In genomic region chr16:24218299-24218698, GRCh38 we compare ENCODE assay signal across 32 cellular contexts. TPM values are rescaled to one million over a fixed set of nuclear protein-coding genes. Genes with fewer than 3 reads are reported as not detected.
"Had no signal": no experiment of that assay in that cellular context is flagged by ENCODE, and none has a peak within 500 bp of the region (broad histone marks: within the 10 kb centered on the region; RNA-seq: fewer than 3 reads in every experiment).

No MANE protein-coding gene starts in this region.

- H3K4me1 Mint-ChIP-seq: activated B cell treated with CpG ODN at 0.5 μM for 24 hours; activated naive CD4-positive, alpha-beta T cell treated with anti-CD3 and anti-CD28 coated beads, Interleukin-2, amount 50 U/mL, for 24 hours; activated naive CD8-positive, alpha-beta T cell treated with anti-CD3 and anti-CD28 coated beads for 36 hours; activated naive CD8-positive, alpha-beta T cell treated with anti-CD3 and anti-CD28 coated beads, Interleukin-2, amount 50 U/mL, for 24 hours had no signal

- H3K4me3 ChIP-seq: adrenal gland, body of pancreas, esophagus muscularis mucosa, gastrocnemius medialis, heart left ventricle had no signal

- DNase-seq: activated B cell treated with CpG ODN at 0.5 μM for 24 hours; activated CD4-positive, alpha-beta T cell treated with anti-CD3 and anti-CD28 coated beads for 48 hours; activated CD4-positive, alpha-beta T cell treated with anti-CD3 and anti-CD28 coated beads, Interleukin-2, amount 50 U/mL, for 1 hour; activated CD4-positive, alpha-beta T cell treated with anti-CD3 and anti-CD28 coated beads, Interleukin-2, amount 50 U/mL, for 48 hours; activated CD8-positive, alpha-beta memory T cell treated with anti-CD3 and anti-CD28 coated beads for 24 hours; activated CD8-positive, alpha-beta T cell treated with anti-CD3 and anti-CD28 coated beads for 36 hours; activated effector memory CD4-positive, alpha-beta T cell treated with anti-CD3 and anti-CD28 coated beads, Interleukin-2, amount 50 U/mL, for 16 hours; activated naive CD4-positive, alpha-beta T cell treated with anti-CD3 and anti-CD28 coated beads for 36 hours; activated naive CD8-positive, alpha-beta T cell treated with anti-CD3 and anti-CD28 coated beads for 36 hours; activated naive CD8-positive, alpha-beta T cell treated with anti-CD3 and anti-CD28 coated beads, Interleukin-2, amount 50 U/mL, for 24 hours; activated T-cell treated with anti-CD3 and anti-CD28 coated beads, Interleukin-2, amount 50 U/mL, for 4 hours; adrenal gland; amygdala; aorta; body of pancreas; cortex of kidney; dermis blood vessel endothelial cell; effector CD4-positive, alpha-beta T cell; effector memory CD8-positive, alpha-beta T cell; foreskin keratinocyte; gastrocnemius medialis; glutamatergic neuron; heart left ventricle; T1000; WERI-Rb-1 had no signal

- FAIRE-seq: colon had no signal

- H3K4me3 Mint-ChIP-seq: activated B cell treated with CpG ODN at 0.5 μM for 24 hours; activated CD8-positive, alpha-beta T cell treated with anti-CD3 and anti-CD28 coated beads for 36 hours; activated naive CD4-positive, alpha-beta T cell treated with anti-CD3 and anti-CD28 coated beads for 36 hours; activated naive CD4-positive, alpha-beta T cell treated with anti-CD3 and anti-CD28 coated beads, Interleukin-2, amount 50 U/mL, for 24 hours; activated naive CD8-positive, alpha-beta T cell treated with anti-CD3 and anti-CD28 coated beads for 36 hours; activated naive CD8-positive, alpha-beta T cell treated with anti-CD3 and anti-CD28 coated beads, Interleukin-2, amount 50 U/mL, for 24 hours; activated T-cell treated with anti-CD3 and anti-CD28 coated beads, Interleukin-2, amount 50 U/mL, for 4 hours; effector memory CD8-positive, alpha-beta T cell; T-helper 2 cell treated with Interferon-gamma antibody and Interleukin-4, amounts not matched to agents 5 μg/mL and 100 μg/mL, for 36 hours had no signal

- H3K27me3 Mint-ChIP-seq: activated B cell treated with CpG ODN at 0.5 μM for 24 hours; activated CD8-positive, alpha-beta T cell treated with anti-CD3 and anti-CD28 coated beads for 36 hours; activated naive CD4-positive, alpha-beta T cell treated with anti-CD3 and anti-CD28 coated beads, Interleukin-2, amount 50 U/mL, for 24 hours; activated naive CD8-positive, alpha-beta T cell treated with anti-CD3 and anti-CD28 coated beads for 36 hours; activated naive CD8-positive, alpha-beta T cell treated with anti-CD3 and anti-CD28 coated beads, Interleukin-2, amount 50 U/mL, for 24 hours; effector memory CD8-positive, alpha-beta T cell had no signal

- H3K27me3 ChIP-seq: adrenal gland, body of pancreas, esophagus muscularis mucosa, foreskin keratinocyte, gastrocnemius medialis, heart left ventricle had no signal

- H3K9me3 ChIP-seq: adrenal gland, body of pancreas, esophagus muscularis mucosa, gastrocnemius medialis, heart left ventricle had no signal

- H3K9me3 Mint-ChIP-seq: activated T-helper 2 cell treated with anti-CD3 and anti-CD28 coated beads, Interferon-gamma antibody, Interleukin-2, Interleukin-4, amounts not matched to agents 10 μg/mL and 5 μg/mL and 100 μg/mL, durations not matched to agents 14 hours and 24 hours and 36 hours; T-helper 2 cell treated with Interferon-gamma antibody and Interleukin-4, amounts not matched to agents 5 μg/mL and 100 μg/mL, for 36 hours had no signal

- ATAC-seq: activated CD4-positive, CD25-positive, alpha-beta regulatory T cell treated with anti-CD3 and anti-CD28 coated beads, Interleukin-2, amount 50 U/mL, for 24 hours; activated CD8-positive, alpha-beta T cell treated with anti-CD3 and anti-CD28 coated beads for 36 hours; activated naive CD8-positive, alpha-beta T cell treated with anti-CD3 and anti-CD28 coated beads, Interleukin-2, amount 50 U/mL, for 24 hours; activated T-cell treated with anti-CD3 and anti-CD28 coated beads, Interleukin-2, amount 50 U/mL, for 4 hours; body of pancreas; effector memory CD8-positive, alpha-beta T cell; foreskin keratinocyte; gastrocnemius medialis; heart left ventricle had no signal

- H3K27ac Mint-ChIP-seq: activated B cell treated with CpG ODN at 0.5 μM for 24 hours; activated CD8-positive, alpha-beta T cell treated with anti-CD3 and anti-CD28 coated beads for 36 hours; activated naive CD4-positive, alpha-beta T cell treated with anti-CD3 and anti-CD28 coated beads for 36 hours; activated naive CD4-positive, alpha-beta T cell treated with anti-CD3 and anti-CD28 coated beads, Interleukin-2, amount 50 U/mL, for 24 hours; activated naive CD8-positive, alpha-beta T cell treated with anti-CD3 and anti-CD28 coated beads for 36 hours; activated naive CD8-positive, alpha-beta T cell treated with anti-CD3 and anti-CD28 coated beads, Interleukin-2, amount 50 U/mL, for 24 hours; activated T-helper 2 cell treated with anti-CD3 and anti-CD28 coated beads, Interferon-gamma antibody, Interleukin-2, Interleukin-4, amounts not matched to agents 10 μg/mL and 5 μg/mL and 100 μg/mL, durations not matched to agents 14 hours and 24 hours and 36 hours; T-helper 2 cell treated with Interferon-gamma antibody and Interleukin-4, amounts not matched to agents 5 μg/mL and 100 μg/mL, for 36 hours had no signal

- H3K36me3 ChIP-seq: adrenal gland, esophagus muscularis mucosa, gastrocnemius medialis, heart left ventricle, WERI-Rb-1 had no signal

RNA-seq across cellular contexts. Expression of gene CACNG3, which starts 37.8 kb away (rescaled TPM):
- total RNA-seq: activated B cell treated with CpG ODN at 0.5 μM for 24 hours; activated CD8-positive, alpha-beta T cell treated with anti-CD3 and anti-CD28 coated beads for 36 hours; activated naive CD4-positive, alpha-beta T cell treated with anti-CD3 and anti-CD28 coated beads for 36 hours; activated naive CD8-positive, alpha-beta T cell treated with anti-CD3 and anti-CD28 coated beads for 36 hours; activated T-cell treated with anti-CD3 and anti-CD28 coated beads, Interleukin-2, amount 50 U/mL, for 4 hours; activated T-helper 2 cell treated with anti-CD3 and anti-CD28 coated beads, Interferon-gamma antibody, Interleukin-2, Interleukin-4, amounts not matched to agents 10 μg/mL and 5 μg/mL and 100 μg/mL, durations not matched to agents 14 hours and 24 hours and 36 hours; aorta; body of pancreas; chondrocyte; dermis blood vessel endothelial cell; esophagus muscularis mucosa; foreskin keratinocyte; gastrocnemius medialis; heart left ventricle had no signal
- polyA plus RNA-seq: aorta, foreskin keratinocyte, heart left ventricle had no signal
